21 cellular contexts compared by ENCODE assay signal in the genomic region with DNA sequence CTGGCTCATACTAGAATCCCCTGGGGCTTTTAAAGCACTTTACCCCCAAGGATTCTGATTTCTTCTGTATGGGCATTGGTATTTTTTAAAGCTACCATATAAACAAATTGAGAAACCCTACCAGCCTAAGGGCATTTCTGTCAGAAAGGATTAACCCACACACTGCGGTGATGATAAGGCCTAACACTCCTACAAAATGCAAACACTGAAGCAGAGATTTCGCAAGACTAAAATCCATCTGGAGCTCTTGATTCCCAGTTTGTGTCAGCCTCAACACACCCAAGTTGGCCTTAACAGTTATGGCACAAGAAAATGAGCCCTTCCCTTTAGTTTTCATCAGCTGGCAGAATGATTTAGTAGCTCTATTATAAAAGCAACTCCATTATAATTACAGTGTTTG.
DNase-seq lines count a peak whose midpoint lies in the region; ATAC-seq and TF ChIP-seq lines count a peak whose summit lies in the region.
"Had no signal": no experiment of that assay in that cellular context is flagged by ENCODE, and none has a peak within 500 bp of the region (broad histone marks: within the 10 kb centered on the region; RNA-seq: fewer than 3 reads in every experiment).

No MANE protein-coding gene starts in this region.

- TF ChIP-seq EP300 in Ishikawa (IDR thresholded peaks at IDR 0.05; ENCODE audit: borderline replicate concordance): no peak

- TF ChIP-seq CTCF in right lobe of liver (IDR thresholded peaks at IDR 0.05): no peak

- intact Hi-C loops in right lobe of liver (cut with DNase I): no loop called here

- H3K36me3 ChIP-seq in right lobe of liver: no peaks in the 10 kb centered on the region

- no peaks in the 10 kb centered on the region for H3K9me3 ChIP-seq in right lobe of liver

- peaks cover 0 to 4% (median 0%) of the 10 kb centered on the region in 4 donors for H3K4me1 ChIP-seq in right lobe of liver

- WGBS in right lobe of liver (ENCODE audit: insufficient coverage, low coverage, low lambda C conversion rate, missing lambda C conversion rate): 30% methylated on average over 2 of the region's 2 CpGs

- H3K27me3 ChIP-seq in right lobe of liver: no peaks in the 10 kb centered on the region

- TF ChIP-seq RAD21 in Ishikawa (IDR thresholded peaks at IDR 0.05; ENCODE audit: low read depth): no peak

- H3K4me3 ChIP-seq in right lobe of liver: no peak overlapping the region

- peak; percentile 53 to 90 (median 82) for ATAC-seq in right lobe of liver
- no peak for ATAC-seq in HG03108 (IDR thresholded peaks at IDR 0.05; ENCODE audit: unreplicated experiment)
- ATAC-seq: effector memory CD8-positive, alpha-beta T cell; left colon; natural killer cell; stimulated activated effector memory CD8-positive, alpha-beta T cell treated with anti-CD3 and anti-CD28 coated beads, Interleukin-12 subunit alpha, Interleukin-12 subunit beta, amount 100 ng/mL, for 72 hours; T-cell had no signal

- peak; percentile 24 for DNase-seq in EH (ENCODE audit: low read depth)
- DNase-seq in astrocyte of the hippocampus (ENCODE audit: low read depth, low spot score): peak; percentile 15
- DNase-seq in right lobe of liver: no peak
- no peak for DNase-seq in GM19238 (ENCODE audit: insufficient read length, low spot score)
- DNase-seq in NOMO-1 treated with dmso at 0.1 percent for 144 hours (lab: John Stamatoyannopoulos, UW; ENCODE audit: unreplicated experiment): no peak
- DNase-seq in GDM1 (lab: John Stamatoyannopoulos, UW): no peak
- DNase-seq: activated CD4-positive, CD25-positive, alpha-beta regulatory T cell; activated naive CD4-positive, alpha-beta T cell treated with anti-CD3 and anti-CD28 coated beads, Interleukin-2, amount 50 U/mL, for 16 hours; caudate nucleus; CD4-positive, CD25-positive, alpha-beta regulatory T cell; effector memory CD8-positive, alpha-beta T cell; head of caudate nucleus; Kasumi-1; left colon; natural killer cell; NCI-H2081; stimulated activated CD4-positive, alpha-beta T cell treated with anti-CD3 and anti-CD28 coated beads, Interleukin-4, amount 100 ng/mL, for 24 hours; T-cell had no signal

- no peak overlapping the region for H3K27ac ChIP-seq in right lobe of liver

- TF ChIP-seq POLR2A in right lobe of liver (IDR thresholded peaks at IDR 0.05): no peak

TF ChIP-seq in Ishikawa, 13 proteins besides CTCF, POLR2A, EP300 and RAD21:
- TF ChIP-seq YY1 (IDR thresholded peaks at IDR 0.05; ENCODE audit: low read depth): no peak
- no peak for TF ChIP-seq ZBTB7A (IDR thresholded peaks at IDR 0.05; ENCODE audit: low read depth)
- TF ChIP-seq EGR1 (IDR thresholded peaks at IDR 0.05): no peak
- no peak for TF ChIP-seq TAF1 (IDR thresholded peaks at IDR 0.05; ENCODE audit: low read depth)
- no peak for TF ChIP-seq CREB1 (IDR thresholded peaks at IDR 0.05; ENCODE audit: low read depth)
- peak; percentile 56; the same call in 1 of the 2 replicates for TF ChIP-seq CEBPB (IDR thresholded peaks at IDR 0.05)
- TF ChIP-seq, protein P1, sequence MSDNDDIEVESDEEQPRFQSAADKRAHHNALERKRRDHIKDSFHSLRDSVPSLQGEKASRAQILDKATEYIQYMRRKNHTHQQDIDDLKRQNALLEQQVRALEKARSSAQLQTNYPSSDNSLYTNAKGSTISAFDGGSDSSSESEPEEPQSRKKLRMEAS (IDR thresholded peaks at IDR 0.05): no peak

Comparison
In these comparisons a context has a peak if more than half of its experiments do, and no peak if none do; other contexts are left out.
1. DNase-seq: peak in EH (single experiment) and astrocyte of the hippocampus (single experiment); none in right lobe of liver (0 of 3), GM19238 (single experiment), NOMO-1 treated with dmso at 0.1 percent for 144 hours (single experiment) and GDM1 (single experiment).